Comparison of ENCODE assay signal across 8 cellular contexts in genomic region chr15:72118400-72118978, GRCh38. TPM values are rescaled to one million over a fixed set of nuclear protein-coding genes. Genes with fewer than 3 reads are reported as not detected.
DNase-seq lines count a peak whose midpoint lies in the region; ATAC-seq and TF ChIP-seq lines count a peak whose summit lies in the region.

Gene SENP8 (plus strand): TSS chr15:72118403. CDS start chr15:72139624, 21,221 bp downstream.

- H3K9ac ChIP-seq in PC-3 (ENCODE audit: low read length) (peak within 1 kb of the TSS; percentile 97), duodenal mucosa (ENCODE audit: low read depth in 1 of 2, low read length in 2 of 2) (peak within 1 kb of the TSS; percentile 88 to 98)

- H3K27ac ChIP-seq in PC-3 (ENCODE audit: low read length) (peak within 1 kb of the TSS; percentile 91), duodenal mucosa (ENCODE audit: low read depth, low read length) (peak within 1 kb of the TSS; percentile 98)

- peak; percentile 35 for ATAC-seq in PC-3

- intact Hi-C loops in PC-3 (cut with micrococcal nuclease): loop anchor here (10.0 kb wide), 1 partner anchor 84 kb away; no protein-coding TSS in a partner anchor

- H3F3A ChIP-seq in PC-3 (ENCODE audit: low read length, unreplicated experiment): no peaks in the 10 kb centered on the region

- H3K36me3 ChIP-seq in PC-3 (ENCODE audit: low read depth, low read length): no peaks in the 10 kb centered on the region
- no peaks in the 10 kb centered on the region for H3K36me3 ChIP-seq in duodenal mucosa (ENCODE audit: control insufficient read depth in 1 of 2, insufficient read depth in 2 of 2, low read length in 2 of 2)

- CTCF ChIA-PET in HEK293T (lab: Yijun Ruan, JAX) (interaction anchor here (0.5 kb wide), 1 partner anchor 875 kb away, joined by 3 read pairs; no protein-coding TSS in a partner anchor), PC-3 (lab: Charles Lee) (no interaction called here)

- DNase-seq in SIG-M5 treated with dmso at 0.1 percent for 504 hours (lab: John Stamatoyannopoulos, UW; ENCODE audit: unreplicated experiment) (peak; percentile 76), SIG-M5 (lab: John Stamatoyannopoulos, UW) (no peak), HEK293T (ENCODE audit: extremely low spot score) (peak; percentile 71), PC-3 (no peak), retina (no peak), NCI-H1417 treated with DMSO at 0.1 percent for 48 hours (lab: John Stamatoyannopoulos, UW) (no peak)

- H4K20me1 ChIP-seq in PC-3 (ENCODE audit: low read length): 0 out of 2 replicates have a peak, but pooled peaks cover 4% of the 10 kb centered on the region

- peak within 1 kb of the TSS; percentile 78 for H3K4me3 ChIP-seq in PC-3 (ENCODE audit: low read length)
- peak within 1 kb of the TSS; percentile 92 to 94 for H3K4me3 ChIP-seq in duodenal mucosa (ENCODE audit: low read depth in 1 of 2, low read length in 2 of 2)
- peak within 1 kb of the TSS; percentile 86 for H3K4me3 ChIP-seq in mononuclear cell (ENCODE audit: low read length)

- H3K4me1 ChIP-seq in PC-3 (ENCODE audit: insufficient read depth, low read length) (peaks cover 10% of the 10 kb centered on the region; the same call in 1 of the 2 replicates), duodenal mucosa (ENCODE audit: control insufficient read depth in 1 of 2, insufficient read depth in 2 of 2, low read length in 2 of 2) (peaks cover 12 to 16% of the 10 kb centered on the region in 2 donors), mononuclear cell (ENCODE audit: insufficient read depth, low read length) (peaks cover 20% of the 10 kb centered on the region)

- TF ChIP-seq CTCF in PC-3 (conservative IDR thresholded peaks at IDR 0.05; ENCODE audit: low read depth, low read length): no peak

- POLR2A ChIA-PET in HEK293T (lab: Yijun Ruan, JAX) (interaction anchor here (0.6 to 2.3 kb wide), 19 partner anchors 9 to 1948 kb away, joined by 3 to 18 read pairs (median 3); partner anchors contain the start of gene PKM), PC-3 (lab: Charles Lee; ENCODE audit: unreplicated experiment) (no interaction called here)

- TSS peak; percentile 83 for BruUV-seq in PC-3 (replicated peaks; lab: Mats Ljungman, UMichigan)

- peak within 1 kb of the TSS; percentile 97 for H3K4me2 ChIP-seq in PC-3 (ENCODE audit: low read length)

- peaks cover 29% of the 10 kb centered on the region for H3K79me2 ChIP-seq in PC-3 (ENCODE audit: low read length)

- peak within 1 kb of the TSS; percentile 97 for H2AFZ ChIP-seq in PC-3 (ENCODE audit: low read length)

- H3K9me2 ChIP-seq in PC-3 (replicated peaks; ENCODE audit: low read length): no peaks in the 10 kb centered on the region

- H3K27me3 ChIP-seq in PC-3 (ENCODE audit: low read length) (no peaks in the 10 kb centered on the region), duodenal mucosa (ENCODE audit: control insufficient read depth in 1 of 2, insufficient read depth in 2 of 2, low read length in 2 of 2) (no peaks in the 10 kb centered on the region), mononuclear cell (ENCODE audit: insufficient read depth, low read length) (no peaks in the 10 kb centered on the region)

- H3K9me3 ChIP-seq in PC-3 (ENCODE audit: low read length) (no peaks in the 10 kb centered on the region), duodenal mucosa (ENCODE audit: control insufficient read depth in 1 of 2, low read length in 2 of 2) (no peaks in the 10 kb centered on the region), mononuclear cell (ENCODE audit: low read depth, low read length) (no peaks in the 10 kb centered on the region)

TF ChIP-seq in HEK293T, 16 proteins besides CTCF, POLR2A, EP300 and RAD21:
- no peak for TF ChIP-seq L3MBTL2 (conservative IDR thresholded peaks at IDR 0.05)
- 0 out of 2 replicates have a peak, but pooled peaks have one; percentile 11 for TF ChIP-seq PKNOX1 (IDR thresholded peaks at IDR 0.05)

RNA-seq across cellular contexts. Expression of gene SENP8, which starts in this region (rescaled TPM):
- 1.2 and 4.2 TPM in 2 replicates for total RNA-seq in PC-3 (2014; rRNA removed)
- total RNA-seq in mononuclear cell: 0.21 TPM

Comparison
In these comparisons a context has a peak if more than half of its experiments do, and no peak if none do; other contexts are left out.
1. DNase-seq: peak in SIG-M5 treated with dmso at 0.1 percent for 504 hours (single experiment) and HEK293T (single experiment); none in SIG-M5 (single experiment), PC-3 (single experiment), retina (single experiment) and NCI-H1417 treated with DMSO at 0.1 percent for 48 hours (single experiment).
2. Peak in every context shown above with its lines, with median percentiles within 50 percentile points of each other: H3K4me3 ChIP-seq.